21 cellular contexts compared by ENCODE assay signal in genomic region chr22:27063381-27063780, GRCh38.
"Had no signal": no experiment of that assay in that cellular context is flagged by ENCODE, and none has a peak within 500 bp of the region (broad histone marks: within the 10 kb centered on the region; RNA-seq: fewer than 3 reads in every experiment).

No MANE protein-coding gene starts in this region.

- H3K4me3 ChIP-seq: body of pancreas, left ventricle myocardium inferior, spleen, upper lobe of left lung had no signal

- H3K27me3 ChIP-seq: body of pancreas, upper lobe of left lung had no signal

- FAIRE-seq: frontal cortex had no signal

- H3K4me3 Mint-ChIP-seq: activated CD4-positive, alpha-beta T cell treated with anti-CD3 and anti-CD28 coated beads, Interleukin-2, amount 10 ng/mL, durations not matched to agents 24 days and 14 days; activated CD8-positive, alpha-beta T cell treated with anti-CD3 and anti-CD28 coated beads for 36 hours; activated naive CD8-positive, alpha-beta T cell treated with anti-CD3 and anti-CD28 coated beads, Interleukin-2, amount 50 U/mL, for 24 hours; activated T-helper 1 cell treated with anti-CD3 and anti-CD28 coated beads, Interleukin-12 subunit alpha, Interleukin-12 subunit beta, Interleukin-2, Interleukin-4 antibody, amounts not matched to agents 30 ng/mL and 10 ng/mL and 1 ng/mL, durations not matched to agents 14 hours and 24 hours and 36 hours; dendritic cell treated with granulocyte-macrophage colony-stimulating factor and Interleukin-4, amounts not matched to agents 40 ng/mL and 50 ng/mL, for 4 days; natural killer cell treated with Interleukin-12 subunit alpha and Interleukin-12 subunit beta and Interleukin-15 and Interleukin-18, amount 100 ng/mL, for 72 hours had no signal

- H3K27me3 Mint-ChIP-seq: activated CD4-positive, alpha-beta T cell treated with anti-CD3 and anti-CD28 coated beads, Interleukin-2, amount 10 ng/mL, durations not matched to agents 24 days and 14 days had no signal

- H3K27ac Mint-ChIP-seq: activated CD4-positive, alpha-beta T cell treated with anti-CD3 and anti-CD28 coated beads, Interleukin-2, amount 10 ng/mL, durations not matched to agents 24 days and 14 days; activated CD8-positive, alpha-beta T cell treated with anti-CD3 and anti-CD28 coated beads for 36 hours; activated naive CD8-positive, alpha-beta T cell treated with anti-CD3 and anti-CD28 coated beads, Interleukin-2, amount 50 U/mL, for 24 hours; activated T-helper 1 cell treated with anti-CD3 and anti-CD28 coated beads, Interleukin-12 subunit alpha, Interleukin-12 subunit beta, Interleukin-2, Interleukin-4 antibody, amounts not matched to agents 30 ng/mL and 10 ng/mL and 1 ng/mL, durations not matched to agents 14 hours and 24 hours and 36 hours; dendritic cell treated with granulocyte-macrophage colony-stimulating factor and Interleukin-4, amounts not matched to agents 40 ng/mL and 50 ng/mL, for 4 days; natural killer cell treated with Interleukin-12 subunit alpha and Interleukin-12 subunit beta and Interleukin-15 and Interleukin-18, amount 100 ng/mL, for 72 hours; progenitor cell of endocrine pancreas had no signal

- H3K4me1 ChIP-seq: body of pancreas, left ventricle myocardium inferior, spleen, upper lobe of left lung had no signal

- H3K36me3 Mint-ChIP-seq: natural killer cell treated with Interleukin-12 subunit alpha and Interleukin-12 subunit beta and Interleukin-15 and Interleukin-18, amount 100 ng/mL, for 72 hours had no signal

- H3K9me3 ChIP-seq: body of pancreas, left ventricle myocardium inferior, spleen, upper lobe of left lung had no signal

- H3K4me1 Mint-ChIP-seq: activated CD4-positive, alpha-beta T cell treated with anti-CD3 and anti-CD28 coated beads, Interleukin-2, amount 10 ng/mL, durations not matched to agents 24 days and 14 days had no signal

- H3K9me3 Mint-ChIP-seq: activated CD4-positive, alpha-beta T cell treated with anti-CD3 and anti-CD28 coated beads, Interleukin-2, amount 10 ng/mL, durations not matched to agents 24 days and 14 days; activated CD8-positive, alpha-beta T cell treated with anti-CD3 and anti-CD28 coated beads for 36 hours; activated naive CD8-positive, alpha-beta T cell treated with anti-CD3 and anti-CD28 coated beads, Interleukin-2, amount 50 U/mL, for 24 hours; activated T-helper 1 cell treated with anti-CD3 and anti-CD28 coated beads, Interleukin-12 subunit alpha, Interleukin-12 subunit beta, Interleukin-2, Interleukin-4 antibody, amounts not matched to agents 30 ng/mL and 10 ng/mL and 1 ng/mL, durations not matched to agents 14 hours and 24 hours and 36 hours; dendritic cell treated with granulocyte-macrophage colony-stimulating factor and Interleukin-4, amounts not matched to agents 40 ng/mL and 50 ng/mL, for 4 days; natural killer cell treated with Interleukin-12 subunit alpha and Interleukin-12 subunit beta and Interleukin-15 and Interleukin-18, amount 100 ng/mL, for 72 hours had no signal

- H3K27ac ChIP-seq: body of pancreas, left ventricle myocardium inferior, spleen, upper lobe of left lung had no signal

- H3K36me3 ChIP-seq: left ventricle myocardium inferior, spleen, upper lobe of left lung had no signal

- DNase-seq: activated CD4-positive, alpha-beta T cell treated with anti-CD3 and anti-CD28 coated beads, Interleukin-2, amount 10 ng/mL, durations not matched to agents 24 days and 14 days; activated CD8-positive, alpha-beta T cell treated with anti-CD3 and anti-CD28 coated beads for 36 hours; activated gamma-delta T cell; activated naive CD4-positive, alpha-beta T cell treated with anti-CD3 and anti-CD28 coated beads, Interleukin-2, amount 50 U/mL, for 16 hours; activated naive CD8-positive, alpha-beta T cell treated with anti-CD3 and anti-CD28 coated beads, Interleukin-2, amount 50 U/mL, for 24 hours; body of pancreas; effector CD8-positive, alpha-beta T cell; glutamatergic neuron; hippocampal formation; kidney glomerular epithelial cell; left ventricle myocardium inferior; mammary epithelial cell; spleen; stimulated activated CD4-positive, alpha-beta T cell treated with anti-CD3 and anti-CD28 coated beads, Interleukin-4, amount 100 ng/mL, for 24 hours; stimulated activated naive CD8-positive, alpha-beta T cell treated with anti-CD3 and anti-CD28 coated beads, Interleukin-15, Interleukin-2, amounts not matched to agents 100 U/mL and 50 U/mL, for 24 hours; upper lobe of left lung had no signal
